ENCODE assay signal across 8 cellular contexts in genomic region chrX:50204364-50204899, GRCh38. TPM values are rescaled to one million over a fixed set of nuclear protein-coding genes. Genes with fewer than 3 reads are reported as not detected.
DNase-seq lines count a peak whose midpoint lies in the region; ATAC-seq and TF ChIP-seq lines count a peak whose summit lies in the region.

A gene with protein sequence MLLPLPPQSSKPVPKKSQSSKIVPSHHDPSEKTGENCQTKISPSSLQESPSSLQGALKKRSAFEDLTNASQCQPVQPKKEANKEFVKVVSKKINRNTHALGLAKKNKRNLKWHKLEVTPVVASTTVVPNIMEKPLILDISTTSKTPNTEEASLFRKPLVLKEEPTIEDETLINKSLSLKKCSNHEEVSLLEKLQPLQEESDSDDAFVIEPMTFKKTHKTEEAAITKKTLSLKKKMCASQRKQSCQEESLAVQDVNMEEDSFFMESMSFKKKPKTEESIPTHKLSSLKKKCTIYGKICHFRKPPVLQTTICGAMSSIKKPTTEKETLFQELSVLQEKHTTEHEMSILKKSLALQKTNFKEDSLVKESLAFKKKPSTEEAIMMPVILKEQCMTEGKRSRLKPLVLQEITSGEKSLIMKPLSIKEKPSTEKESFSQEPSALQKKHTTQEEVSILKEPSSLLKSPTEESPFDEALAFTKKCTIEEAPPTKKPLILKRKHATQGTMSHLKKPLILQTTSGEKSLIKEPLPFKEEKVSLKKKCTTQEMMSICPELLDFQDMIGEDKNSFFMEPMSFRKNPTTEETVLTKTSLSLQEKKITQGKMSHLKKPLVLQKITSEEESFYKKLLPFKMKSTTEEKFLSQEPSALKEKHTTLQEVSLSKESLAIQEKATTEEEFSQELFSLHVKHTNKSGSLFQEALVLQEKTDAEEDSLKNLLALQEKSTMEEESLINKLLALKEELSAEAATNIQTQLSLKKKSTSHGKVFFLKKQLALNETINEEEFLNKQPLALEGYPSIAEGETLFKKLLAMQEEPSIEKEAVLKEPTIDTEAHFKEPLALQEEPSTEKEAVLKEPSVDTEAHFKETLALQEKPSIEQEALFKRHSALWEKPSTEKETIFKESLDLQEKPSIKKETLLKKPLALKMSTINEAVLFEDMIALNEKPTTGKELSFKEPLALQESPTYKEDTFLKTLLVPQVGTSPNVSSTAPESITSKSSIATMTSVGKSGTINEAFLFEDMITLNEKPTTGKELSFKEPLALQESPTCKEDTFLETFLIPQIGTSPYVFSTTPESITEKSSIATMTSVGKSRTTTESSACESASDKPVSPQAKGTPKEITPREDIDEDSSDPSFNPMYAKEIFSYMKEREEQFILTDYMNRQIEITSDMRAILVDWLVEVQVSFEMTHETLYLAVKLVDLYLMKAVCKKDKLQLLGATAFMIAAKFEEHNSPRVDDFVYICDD (N-terminal part only) (plus strand): TSS chrX:50204765. CDS start chrX:50285164, 80,399 bp downstream.

- DNase-seq in GM10266 (ENCODE audit: extremely low spot score) (peak; percentile 52), HEK293T (ENCODE audit: extremely low spot score) (peak; percentile 74), MM.1S (peak; percentile 77), cardiac muscle cell (ENCODE audit: low read depth in 1 of 2, low spot score in 1 of 2) (peak; percentile 71 to 85), prostate gland (ENCODE audit: low spot score) (peak; percentile 33)
- peak; percentile 54 to 58 for DNase-seq in activated naive CD4-positive, alpha-beta T cell treated with anti-CD3 and anti-CD28 coated beads, Interleukin-2, amount 50 U/mL, for 72 hours (ENCODE audit: low spot score in 2 of 2)

- no peaks in the 10 kb centered on the region for H3K79me2 ChIP-seq in MM.1S (ENCODE audit: low read length)

- peak; percentile 96 for ATAC-seq in SK-N-SH treated with all-trans-retinoic acid at 6 μM for 48 hours
- peak; percentile 98 to 99 for ATAC-seq in activated naive CD4-positive, alpha-beta T cell treated with anti-CD3 and anti-CD28 coated beads, Interleukin-2, amount 50 U/mL, for 72 hours

- no peaks in the 10 kb centered on the region for H3K27me3 ChIP-seq in MM.1S (replicated peaks; ENCODE audit: insufficient read depth, low read length)
- no peaks in the 10 kb centered on the region for H3K27me3 ChIP-seq in cardiac muscle cell
- H3K27me3 ChIP-seq in prostate gland (replicated peaks; ENCODE audit: insufficient read depth) = no peaks in the 10 kb centered on the region

- H3K36me3 ChIP-seq in MM.1S (replicated peaks; ENCODE audit: insufficient read depth, low read length) (no peaks in the 10 kb centered on the region), cardiac muscle cell (no peaks in the 10 kb centered on the region), prostate gland (no peaks in the 10 kb centered on the region), urinary bladder (ENCODE audit: insufficient read depth) (no peaks in the 10 kb centered on the region)

- no peak for TF ChIP-seq POLR2A in prostate gland (IDR thresholded peaks at IDR 0.05)

- peak within 1 kb of the TSS; percentile 67; the same call in 1 of the 2 replicates for H3K9ac ChIP-seq in MM.1S (ENCODE audit: low read length)

- no peaks in the 10 kb centered on the region for H4K20me1 ChIP-seq in MM.1S (ENCODE audit: insufficient read depth, low read length)

- no peaks in the 10 kb centered on the region for H3F3A ChIP-seq in MM.1S (ENCODE audit: insufficient read depth, low read length)

- whole genome bisulfite sequencing in prostate gland = under 1% methylated on average over 19 of the region's 19 CpGs
- 1% methylated on average over 19 of the region's 19 CpGs for WGBS in urinary bladder

- H3K4me1 ChIP-seq in MM.1S (ENCODE audit: low read length) (peaks cover 4% of the 10 kb centered on the region; the same call in 1 of the 2 replicates), cardiac muscle cell (ENCODE audit: low read depth) (no peaks in the 10 kb centered on the region), prostate gland (replicated peaks) (no peaks in the 10 kb centered on the region), urinary bladder (ENCODE audit: insufficient read depth) (no peaks in the 10 kb centered on the region)

- intact Hi-C loops in prostate gland (cut with DNase I) = no loop called here

- POLR2A ChIA-PET in HEK293T (lab: Yijun Ruan, JAX) = interaction anchor here (0.7 kb wide), 1 partner anchor 13 kb away, joined by 3 read pairs; no protein-coding TSS in a partner anchor

- H3K27ac ChIP-seq in MM.1S (ENCODE audit: low read length) (peak within 1 kb of the TSS; percentile 68; the same call in 1 of the 2 replicates), cardiac muscle cell (no peak within 1 kb of the TSS), prostate gland (no peak within 1 kb of the TSS), urinary bladder (ENCODE audit: low read depth) (no peak within 1 kb of the TSS)

- peak within 1 kb of the TSS; percentile 71 for H3K4me2 ChIP-seq in MM.1S (ENCODE audit: low read depth, low read length)

- TF ChIP-seq CTCF in GM10266 (IDR thresholded peaks at IDR 0.05; ENCODE audit: control insufficient read depth, insufficient read depth, low read depth, missing control alignments) = peak; percentile 40
- TF ChIP-seq CTCF in MM.1S (IDR thresholded peaks at IDR 0.05; ENCODE audit: low read length) = peak; percentile 47
- peak; percentile 64 for TF ChIP-seq CTCF in cardiac muscle cell (IDR thresholded peaks at IDR 0.05; ENCODE audit: low read depth, low read length)
- peak; percentile 24 to 66 (median 57) for TF ChIP-seq CTCF in prostate gland (IDR thresholded peaks at IDR 0.05)

- H3K4me3 ChIP-seq in MM.1S (ENCODE audit: low read length) (peak within 1 kb of the TSS; percentile 44; the same call in 1 of the 2 replicates), cardiac muscle cell (no peak within 1 kb of the TSS), prostate gland (peak within 1 kb of the TSS; percentile 8 to 17), urinary bladder (ENCODE audit: low read depth, low read length) (peak within 1 kb of the TSS; percentile 9)

- H3K9me3 ChIP-seq in MM.1S (replicated peaks; ENCODE audit: insufficient read depth, low read length) (no peaks in the 10 kb centered on the region), cardiac muscle cell (ENCODE audit: low read depth) (no peaks in the 10 kb centered on the region), prostate gland (no peaks in the 10 kb centered on the region)

- no peaks in the 10 kb centered on the region for H3K9me2 ChIP-seq in MM.1S (replicated peaks; ENCODE audit: insufficient read depth, low read length)

- CTCF ChIA-PET in HEK293T (lab: Yijun Ruan, JAX) = interaction anchor here (0.6 to 0.7 kb wide), 3 partner anchors 100 to 358 kb away, joined by 3 to 4 read pairs (median 3); no protein-coding TSS in a partner anchor

- no peaks in the 10 kb centered on the region for H3K9me3 Mint-ChIP-seq in activated naive CD4-positive, alpha-beta T cell treated with anti-CD3 and anti-CD28 coated beads, Interleukin-2, amount 50 U/mL, for 72 hours

- H2AFZ ChIP-seq in MM.1S (ENCODE audit: low read length) = peak within 1 kb of the TSS; percentile 84

- H3K27ac Mint-ChIP-seq in activated naive CD4-positive, alpha-beta T cell treated with anti-CD3 and anti-CD28 coated beads, Interleukin-2, amount 50 U/mL, for 72 hours = peak within 1 kb of the TSS; percentile 65 to 86

- H3K36me3 Mint-ChIP-seq in activated naive CD4-positive, alpha-beta T cell treated with anti-CD3 and anti-CD28 coated beads, Interleukin-2, amount 50 U/mL, for 72 hours = no peaks in the 10 kb centered on the region

TF ChIP-seq in HEK293T, 16 proteins besides CTCF, POLR2A, EP300 and RAD21 (continues in another document):
- no peak for TF ChIP-seq FOXK2 (IDR thresholded peaks at IDR 0.05)
- TF ChIP-seq TARDBP (IDR thresholded peaks at IDR 0.05) = no peak
- no peak for TF ChIP-seq HDGF (IDR thresholded peaks at IDR 0.05; ENCODE audit: borderline replicate concordance)
- TF ChIP-seq ARNT (IDR thresholded peaks at IDR 0.05) = no peak
- TF ChIP-seq CTBP1 (IDR thresholded peaks at IDR 0.05; ENCODE audit: borderline replicate concordance) = peak; percentile 15; the same call in 1 of the 2 replicates
- no peak for TF ChIP-seq FOXA1 (IDR thresholded peaks at IDR 0.05)
- peak; percentile 90 for TF ChIP-seq L3MBTL2 (conservative IDR thresholded peaks at IDR 0.05)
- TF ChIP-seq NFRKB (IDR thresholded peaks at IDR 0.05) = no peak
- no peak for TF ChIP-seq SP1 (IDR thresholded peaks at IDR 0.05)
- TF ChIP-seq LEF1 (IDR thresholded peaks at IDR 0.05; ENCODE audit: borderline replicate concordance) = no peak
- peak; percentile 47; the same call in 1 of the 2 replicates for TF ChIP-seq BHLHE40 (IDR thresholded peaks at IDR 0.05; ENCODE audit: borderline replicate concordance)

TF ChIP-seq in SK-N-SH treated with all-trans-retinoic acid at 6 μM for 48 hours, 23 proteins besides CTCF, POLR2A, EP300 and RAD21 (continues in another document):
- TF ChIP-seq PPARA (CRISPR knock-in tag; IDR thresholded peaks at IDR 0.05; ENCODE audit: borderline replicate concordance) = no peak
- no peak for TF ChIP-seq TCF4 (CRISPR knock-in tag; IDR thresholded peaks at IDR 0.05; ENCODE audit: borderline replicate concordance)
- no peak for TF ChIP-seq PATZ1 (CRISPR knock-in tag; IDR thresholded peaks at IDR 0.05; ENCODE audit: borderline replicate concordance)
- no peak for TF ChIP-seq GLIS3 (CRISPR knock-in tag; IDR thresholded peaks at IDR 0.05)
- no peak for TF ChIP-seq ZC3H10 (CRISPR knock-in tag; IDR thresholded peaks at IDR 0.05)
- no peak for TF ChIP-seq SNAI2 (CRISPR knock-in tag; IDR thresholded peaks at IDR 0.05)
- TF ChIP-seq ZFP3 (CRISPR knock-in tag; IDR thresholded peaks at IDR 0.05) = no peak

RNA-seq across cellular contexts. Expression of the gene that starts here (rescaled TPM):
- total RNA-seq in activated naive CD4-positive, alpha-beta T cell treated with anti-CD3 and anti-CD28 coated beads, Interleukin-2, amount 50 U/mL, for 72 hours = under 1 TPM; 0.47 to 0.71 TPM
- total RNA-seq in cardiac muscle cell (0.25 and 1.8 TPM in 2 replicates), prostate gland (1 to 10 TPM in 1 of 2 donors, under 1 TPM in 1; 0.14 to 6.8 TPM), urinary bladder (0.21 TPM)
- polyA plus RNA-seq in cardiac muscle cell (0.40 and 0.46 TPM in 2 replicates), urinary bladder (0.10 TPM)

Comparison
In these comparisons a context has a peak if more than half of its experiments do, and no peak if none do; other contexts are left out.
1. Peak in DNase-seq and ATAC-seq in activated naive CD4-positive, alpha-beta T cell treated with anti-CD3 and anti-CD28 coated beads, Interleukin-2, amount 50 U/mL, for 72 hours; RNA of the gene not detected or under 1 TPM.